Comparison of ENCODE assay signal across 14 cellular contexts in genomic region chr19:10752913-10753285, GRCh38. TPM values are rescaled to one million over a fixed set of nuclear protein-coding genes. Genes with fewer than 3 reads are reported as not detected.
DNase-seq lines count a peak whose midpoint lies in the region; ATAC-seq and TF ChIP-seq lines count a peak whose summit lies in the region.
"Had no signal": no experiment of that assay in that cellular context is flagged by ENCODE, and none has a peak within 500 bp of the region (broad histone marks: within the 10 kb centered on the region; RNA-seq: fewer than 3 reads in every experiment).

No MANE protein-coding gene starts in this region.

- no peak overlapping the region for H3K9ac ChIP-seq in parathyroid adenoma

- TF ChIP-seq CTCF in activated CD8-positive, alpha-beta T cell treated with anti-CD3 and anti-CD28 coated beads for 36 hours (IDR thresholded peaks at IDR 0.05): no peak
- no peak for TF ChIP-seq CTCF in HL-60 (IDR thresholded peaks at IDR 0.05; ENCODE audit: insufficient read depth, low read length)
- no peak for TF ChIP-seq CTCF in endothelial cell (IDR thresholded peaks at IDR 0.05; ENCODE audit: unreplicated experiment)
- TF ChIP-seq CTCF in parathyroid adenoma (IDR thresholded peaks at IDR 0.05): no peak

- H3K4me2 ChIP-seq in parathyroid adenoma (ENCODE audit: low read length): no peak overlapping the region

- peaks cover 82% of the 10 kb centered on the region for H3K4me1 Mint-ChIP-seq in activated CD8-positive, alpha-beta T cell treated with anti-CD3 and anti-CD28 coated beads for 36 hours (ENCODE audit: low read depth)
- peaks cover 87% of the 10 kb centered on the region for H3K4me1 Mint-ChIP-seq in activated CD8-positive, alpha-beta T cell treated with anti-CD3 and anti-CD28 coated beads, Interleukin-2, amount 10 ng/mL, durations not matched to agents 7 days and 5 days (ENCODE audit: low read depth)
- peaks cover 32% of the 10 kb centered on the region for H3K4me1 Mint-ChIP-seq in endothelial cell (ENCODE audit: unreplicated experiment)

- intact Hi-C loops in activated CD8-positive, alpha-beta T cell treated with anti-CD3 and anti-CD28 coated beads for 36 hours (cut with micrococcal nuclease): no loop called here

- no peak for DNase-seq in activated CD8-positive, alpha-beta T cell treated with anti-CD3 and anti-CD28 coated beads for 36 hours
- no peak for DNase-seq in activated CD8-positive, alpha-beta T cell treated with anti-CD3 and anti-CD28 coated beads, Interleukin-2, amount 10 ng/mL, durations not matched to agents 7 days and 5 days
- no peak for DNase-seq in HL-60 (ENCODE audit: low read depth in 1 of 2, low spot score in 1 of 2)
- DNase-seq in endothelial cell (ENCODE audit: low spot score): no peak
- no peak for DNase-seq in LoVo (ENCODE audit: low spot score)
- no peak for DNase-seq in SIG-M5 (lab: John Stamatoyannopoulos, UW)
- DNase-seq: activated CD8-positive, alpha-beta memory T cell treated with anti-CD3 and anti-CD28 coated beads for 24 hours; activated gamma-delta T cell; brain microvascular endothelial cell; NCI-H1436 had no signal

- peak overlapping the region; percentile 27; the same call in 1 of the 2 replicates for H3K27ac ChIP-seq in HL-60 (replicated peaks)
- peak overlapping the region; percentile 66 for H3K27ac ChIP-seq in parathyroid adenoma
- H3K27ac ChIP-seq: brain microvascular endothelial cell, SJSA1 had no signal

- POLR2A ChIA-PET in activated CD8-positive, alpha-beta T cell treated with anti-CD3 and anti-CD28 coated beads for 36 hours (lab: Charles Lee): interaction anchor here (1.0 kb wide), 1 partner anchor 16 kb away, joined by 3 read pairs; no protein-coding TSS in a partner anchor
- POLR2A ChIA-PET in activated CD8-positive, alpha-beta T cell treated with anti-CD3 and anti-CD28 coated beads, Interleukin-2, amount 10 ng/mL, durations not matched to agents 7 days and 5 days (lab: Charles Lee): no interaction called here

- H3K27me3 ChIP-seq in HL-60 (ENCODE audit: insufficient read depth, poor library complexity, severe bottlenecking): no peaks in the 10 kb centered on the region
- no peaks in the 10 kb centered on the region for H3K27me3 ChIP-seq in parathyroid adenoma (ENCODE audit: control insufficient read depth, insufficient read depth, low read length)
- H3K27me3 ChIP-seq: brain microvascular endothelial cell, gastroesophageal sphincter, SJSA1 had no signal

- H3K9me3 Mint-ChIP-seq in activated CD8-positive, alpha-beta T cell treated with anti-CD3 and anti-CD28 coated beads for 36 hours: no peaks in the 10 kb centered on the region
- H3K9me3 Mint-ChIP-seq in activated CD8-positive, alpha-beta T cell treated with anti-CD3 and anti-CD28 coated beads, Interleukin-2, amount 10 ng/mL, durations not matched to agents 7 days and 5 days (ENCODE audit: insufficient read depth): no peaks in the 10 kb centered on the region
- no peaks in the 10 kb centered on the region for H3K9me3 Mint-ChIP-seq in endothelial cell (ENCODE audit: unreplicated experiment)

- H3K4me3 ChIP-seq in HL-60 (replicated peaks; ENCODE audit: insufficient read depth, low read length) (no peak overlapping the region), parathyroid adenoma (ENCODE audit: low read depth, low read length) (no peak overlapping the region)
- H3K4me3 ChIP-seq: gastroesophageal sphincter, SJSA1 had no signal

- no peaks in the 10 kb centered on the region for H3K9me3 ChIP-seq in parathyroid adenoma (ENCODE audit: control insufficient read depth, low read length)
- H3K9me3 ChIP-seq: gastroesophageal sphincter, SJSA1 had no signal

- no peak overlapping the region for H3K4me3 Mint-ChIP-seq in activated CD8-positive, alpha-beta T cell treated with anti-CD3 and anti-CD28 coated beads for 36 hours
- H3K4me3 Mint-ChIP-seq in activated CD8-positive, alpha-beta T cell treated with anti-CD3 and anti-CD28 coated beads, Interleukin-2, amount 10 ng/mL, durations not matched to agents 7 days and 5 days: no peak overlapping the region
- no peak overlapping the region for H3K4me3 Mint-ChIP-seq in endothelial cell (ENCODE audit: unreplicated experiment)

- H2AFZ ChIP-seq in parathyroid adenoma: no peak overlapping the region

- H3K27ac Mint-ChIP-seq in activated CD8-positive, alpha-beta T cell treated with anti-CD3 and anti-CD28 coated beads for 36 hours: peak overlapping the region; percentile 66
- H3K27ac Mint-ChIP-seq in activated CD8-positive, alpha-beta T cell treated with anti-CD3 and anti-CD28 coated beads, Interleukin-2, amount 10 ng/mL, durations not matched to agents 7 days and 5 days: no peak overlapping the region
- H3K27ac Mint-ChIP-seq in endothelial cell (ENCODE audit: unreplicated experiment): peak overlapping the region; percentile 91

- CTCF ChIA-PET in activated CD8-positive, alpha-beta T cell treated with anti-CD3 and anti-CD28 coated beads for 36 hours (lab: Charles Lee): interaction anchor here (0.5 to 1.4 kb wide), 2 partner anchors 13 to 35 kb away, joined by 3 to 4 read pairs; partner anchors contain the start of gene DNM2
- CTCF ChIA-PET in activated CD8-positive, alpha-beta T cell treated with anti-CD3 and anti-CD28 coated beads, Interleukin-2, amount 10 ng/mL, durations not matched to agents 7 days and 5 days (lab: Charles Lee): interaction anchor here (1.9 kb wide), 1 partner anchor 35 kb away, joined by 4 read pairs; the partner anchor contains the start of gene DNM2

- H3K27me3 Mint-ChIP-seq in activated CD8-positive, alpha-beta T cell treated with anti-CD3 and anti-CD28 coated beads for 36 hours: no peaks in the 10 kb centered on the region
- no peaks in the 10 kb centered on the region for H3K27me3 Mint-ChIP-seq in activated CD8-positive, alpha-beta T cell treated with anti-CD3 and anti-CD28 coated beads, Interleukin-2, amount 10 ng/mL, durations not matched to agents 7 days and 5 days (ENCODE audit: low read depth)
- H3K27me3 Mint-ChIP-seq in endothelial cell (ENCODE audit: unreplicated experiment): peaks cover 15% of the 10 kb centered on the region

- H3K36me3 Mint-ChIP-seq in activated CD8-positive, alpha-beta T cell treated with anti-CD3 and anti-CD28 coated beads for 36 hours (ENCODE audit: low read depth): peaks cover 14% of the 10 kb centered on the region
- peaks cover 28% of the 10 kb centered on the region for H3K36me3 Mint-ChIP-seq in activated CD8-positive, alpha-beta T cell treated with anti-CD3 and anti-CD28 coated beads, Interleukin-2, amount 10 ng/mL, durations not matched to agents 7 days and 5 days (ENCODE audit: low read depth)
- no peaks in the 10 kb centered on the region for H3K36me3 Mint-ChIP-seq in endothelial cell (ENCODE audit: low read depth, unreplicated experiment)

- H3K79me2 ChIP-seq in parathyroid adenoma: peaks cover 70% of the 10 kb centered on the region

- H3K4me1 ChIP-seq in parathyroid adenoma: peaks cover 14% of the 10 kb centered on the region

- no peak for ATAC-seq in activated CD8-positive, alpha-beta T cell treated with anti-CD3 and anti-CD28 coated beads for 36 hours
- ATAC-seq in activated CD8-positive, alpha-beta T cell treated with anti-CD3 and anti-CD28 coated beads, Interleukin-2, amount 10 ng/mL, durations not matched to agents 7 days and 5 days: no peak
- no peak for ATAC-seq in GM19395 (IDR thresholded peaks at IDR 0.05; ENCODE audit: unreplicated experiment)
- ATAC-seq: gastroesophageal sphincter had no signal

- H3K36me3 ChIP-seq in parathyroid adenoma (ENCODE audit: control insufficient read depth, insufficient read depth, low read length): no peaks in the 10 kb centered on the region
- H3K36me3 ChIP-seq: brain microvascular endothelial cell, gastroesophageal sphincter had no signal

RNA-seq across cellular contexts. Expression of gene DNM2, which starts 35.0 kb away (rescaled TPM):
- total RNA-seq in activated CD8-positive, alpha-beta T cell treated with anti-CD3 and anti-CD28 coated beads for 36 hours: 100 to 1,000 TPM; 151 to 153 TPM
- total RNA-seq in activated CD8-positive, alpha-beta T cell treated with anti-CD3 and anti-CD28 coated beads, Interleukin-2, amount 10 ng/mL, durations not matched to agents 7 days and 5 days: 100 to 1,000 TPM; 239 to 240 TPM
- 184 TPM for total RNA-seq in endothelial cell (ENCODE audit: unreplicated experiment)

RNA-seq across cellular contexts. Expression of gene QTRT1, which starts 51.7 kb away (rescaled TPM):
- 10 to 100 TPM; 56.8 to 61.8 TPM for total RNA-seq in activated CD8-positive, alpha-beta T cell treated with anti-CD3 and anti-CD28 coated beads for 36 hours
- total RNA-seq in activated CD8-positive, alpha-beta T cell treated with anti-CD3 and anti-CD28 coated beads, Interleukin-2, amount 10 ng/mL, durations not matched to agents 7 days and 5 days: 10 to 100 TPM; 36.5 to 36.6 TPM
- total RNA-seq in endothelial cell (ENCODE audit: unreplicated experiment): 32.5 TPM
